ENCODE assay signal across 10 cellular contexts in the genomic region with DNA sequence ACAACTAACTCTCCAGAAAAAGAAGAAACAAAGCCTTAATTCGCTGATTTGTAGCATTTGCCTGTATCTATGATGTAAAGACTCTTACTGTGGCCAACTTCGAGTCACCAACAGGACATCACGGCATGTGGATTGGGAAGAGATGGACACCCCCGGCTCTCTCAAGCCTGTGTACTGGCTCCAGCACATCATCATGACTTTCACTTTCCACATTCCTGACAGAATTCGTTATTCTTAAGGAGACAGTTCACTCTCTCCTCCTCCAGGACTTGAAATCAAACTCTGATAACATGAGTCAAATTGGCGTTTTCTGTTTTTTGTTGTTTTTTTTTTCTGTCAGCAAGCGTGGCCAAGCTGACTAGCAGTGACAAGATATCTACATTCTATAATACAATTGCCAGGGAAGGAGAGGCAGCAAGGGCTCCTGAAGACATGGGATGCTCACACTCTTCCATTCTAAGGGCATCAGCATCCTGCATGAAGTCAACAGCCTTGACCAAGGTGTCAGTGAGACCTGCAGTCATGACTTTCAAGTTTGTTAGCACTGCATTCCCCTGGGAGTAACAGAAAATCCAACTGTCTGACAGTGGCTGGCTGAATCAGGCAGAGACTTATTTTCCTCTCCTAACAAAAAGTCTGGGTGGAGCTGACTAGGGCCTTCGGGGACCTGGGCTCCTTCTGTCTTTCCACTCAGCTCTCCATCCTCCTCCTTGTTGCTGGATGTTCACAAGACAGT. TPM values are rescaled to one million over a fixed set of nuclear protein-coding genes. Genes with fewer than 3 reads are reported as not detected.
DNase-seq lines count a peak whose midpoint lies in the region; TF ChIP-seq lines count a peak whose summit lies in the region.
"Had no signal": no experiment of that assay in that cellular context is flagged by ENCODE, and none has a peak within 500 bp of the region (broad histone marks: within the 10 kb centered on the region; RNA-seq: fewer than 3 reads in every experiment).

No MANE protein-coding gene starts in this region.

- H3K36me3 Mint-ChIP-seq in CD14-positive monocyte: no peaks in the 10 kb centered on the region

- DNase-seq in NCI-H2171 treated with DMSO at 0.1 percent for 48 hours (lab: John Stamatoyannopoulos, UW): peak; percentile 10
- no peak for DNase-seq in NCI-H2171 (lab: John Stamatoyannopoulos, UW)
- peak; percentile 71 for DNase-seq in astrocyte of the spinal cord (ENCODE audit: low read depth, low spot score)
- DNase-seq in kidney tubule cell (ENCODE audit: low spot score): peak; percentile 61
- DNase-seq in substantia nigra (lab: John Stamatoyannopoulos, UW): peak in 2 of 49 donors; percentile 7 to 20
- no peak for DNase-seq in inferior parietal cortex (ENCODE audit: extremely low spot score)
- no peak for DNase-seq in GM19240 (ENCODE audit: insufficient read length, low spot score)
- no peak for DNase-seq in CD14-positive monocyte (ENCODE audit: low spot score)
- DNase-seq: 8988T had no signal

- no peak overlapping the region for H3K4me3 ChIP-seq in astrocyte of the spinal cord (ENCODE audit: low read depth, low read length)

- no peak overlapping the region for H3K27ac Mint-ChIP-seq in CD14-positive monocyte

- no peak for TF ChIP-seq CTCF in astrocyte of the spinal cord (IDR thresholded peaks at IDR 0.05; ENCODE audit: low read depth, low read length)
- no peak for TF ChIP-seq CTCF in CD14-positive monocyte (IDR thresholded peaks at IDR 0.05)

- in situ Hi-C loops in astrocyte of the spinal cord (cut with HindIII; ENCODE audit: low sequenced_read_pairs): no loop called here

- intact Hi-C loops in CD14-positive monocyte (cut with micrococcal nuclease): loop anchor here (5.0 to 10.0 kb wide), 2 partner anchors 40 to 48 kb away; partner anchors contain the start of gene HSD11B1 (in 1 of the 2)

- peaks cover 4% of the 10 kb centered on the region for H3K4me1 Mint-ChIP-seq in CD14-positive monocyte

- H3K4me3 Mint-ChIP-seq in CD14-positive monocyte: no peak overlapping the region
- H3K4me3 Mint-ChIP-seq: stimulated activated naive CD8-positive, alpha-beta T cell treated with anti-CD3 and anti-CD28 coated beads, Interleukin-15, Interleukin-2, amounts not matched to agents 100 ng/mL and 50 ng/mL, for 24 hours had no signal

- H3K27ac ChIP-seq in substantia nigra (ENCODE audit: low read depth, low read length, poor library complexity, severe bottlenecking): peak overlapping the region; percentile 3

- H3K27me3 Mint-ChIP-seq in CD14-positive monocyte (ENCODE audit: low read depth in 3 of 3): peaks cover 0 to 6% (median 2%) of the 10 kb centered on the region in 3 donors
- H3K27me3 Mint-ChIP-seq: stimulated activated naive CD8-positive, alpha-beta T cell treated with anti-CD3 and anti-CD28 coated beads, Interleukin-15, Interleukin-2, amounts not matched to agents 100 ng/mL and 50 ng/mL, for 24 hours had no signal

- H3K9me3 Mint-ChIP-seq in CD14-positive monocyte: no peaks in the 10 kb centered on the region
- H3K9me3 Mint-ChIP-seq: stimulated activated naive CD8-positive, alpha-beta T cell treated with anti-CD3 and anti-CD28 coated beads, Interleukin-15, Interleukin-2, amounts not matched to agents 100 ng/mL and 50 ng/mL, for 24 hours had no signal

RNA-seq across cellular contexts. Expression of gene TRAF3IP3, which starts 13.3 kb away (rescaled TPM):
- 100 to 1,000 TPM in 1 of 2 donors, 10 to 100 TPM in 1; 89.3 to 111 TPM for polyA plus RNA-seq in CD14-positive monocyte

RNA-seq across cellular contexts. Expression of gene HSD11B1, which starts 37.9 kb away (rescaled TPM):
- not detected for polyA plus RNA-seq in CD14-positive monocyte

RNA-seq across cellular contexts. Expression of gene C1orf74, which starts 41.8 kb away (rescaled TPM):
- polyA plus RNA-seq in CD14-positive monocyte: under 1 TPM; 0.07 to 0.19 TPM

Comparison
In these comparisons a context has a peak if more than half of its experiments do, and no peak if none do; other contexts are left out.
1. DNase-seq: peak in NCI-H2171 treated with DMSO at 0.1 percent for 48 hours (single experiment), astrocyte of the spinal cord (single experiment) and kidney tubule cell (single experiment); none in NCI-H2171 (single experiment), inferior parietal cortex (single experiment), GM19240 (single experiment) and CD14-positive monocyte (single experiment).